Comparison of ENCODE assay signal across 28 cellular contexts in genomic region chr18:55479656-55480420, GRCh38.
A peak's percentile ranks its signal among the peaks of the same experiment; 100 is the strongest.
DNase-seq lines count a peak whose midpoint lies in the region; ATAC-seq and TF ChIP-seq lines count a peak whose summit lies in the region.
"Had no signal": no experiment of that assay in that cellular context is flagged by ENCODE, and none has a peak within 500 bp of the region (broad histone marks: within the 10 kb centered on the region; RNA-seq: fewer than 3 reads in every experiment).

No MANE protein-coding gene starts in this region.

- WGBS in urinary bladder: 81% methylated on average over 9 of the region's 9 CpGs

- H3K9me3 ChIP-seq in left ventricle myocardium inferior (replicated peaks) (no peaks in the 10 kb centered on the region), neural progenitor cell (ENCODE audit: low read depth) (no peaks in the 10 kb centered on the region)
- H3K9me3 ChIP-seq: Caco-2, mucosa of descending colon, prostate gland, transverse colon had no signal

- peaks cover 100% of the 10 kb centered on the region for H3K79me2 ChIP-seq in neural progenitor cell (ENCODE audit: low read depth)

- H3K4me3 ChIP-seq in left ventricle myocardium inferior: no peak overlapping the region
- H3K4me3 ChIP-seq in dorsolateral prefrontal cortex: no peak overlapping the region
- H3K4me3 ChIP-seq in neural progenitor cell: no peak overlapping the region
- no peak overlapping the region for H3K4me3 ChIP-seq in urinary bladder (ENCODE audit: low read depth, low read length)
- H3K4me3 ChIP-seq: mucosa of descending colon, prostate gland, transverse colon had no signal

- no peak overlapping the region for H3K9ac ChIP-seq in neural progenitor cell

- TF ChIP-seq CTCF in left ventricle myocardium inferior (IDR thresholded peaks at IDR 0.05; ENCODE audit: borderline replicate concordance) (no peak), dorsolateral prefrontal cortex (IDR thresholded peaks at IDR 0.05 in 54 of 56, conservative IDR thresholded peaks at IDR 0.05 in 2 of 56; ENCODE audit: low read depth in 1 of 56, partially characterized antibody in 56 of 56) (no peak), neural progenitor cell (IDR thresholded peaks at IDR 0.05) (no peak), Calu3 (IDR thresholded peaks at IDR 0.05; ENCODE audit: unreplicated experiment) (no peak)

- H3K36me3 ChIP-seq in left ventricle myocardium inferior (no peaks in the 10 kb centered on the region), neural progenitor cell (no peaks in the 10 kb centered on the region), urinary bladder (ENCODE audit: insufficient read depth) (no peaks in the 10 kb centered on the region)
- H3K36me3 ChIP-seq: prostate gland, transverse colon, WERI-Rb-1 had no signal

- BruUV-seq in Calu3 (replicated peaks; lab: Mats Ljungman, UMichigan): no TSS peak

- CTCF ChIA-PET in Calu3 (lab: Charles Lee): interaction anchor here (0.9 kb wide), 1 partner anchor 15 kb away, joined by 4 read pairs; no protein-coding TSS in a partner anchor

- no peak for ATAC-seq in Right ventricle myocardium inferior
- ATAC-seq: HepG2; left colon; mucosa of descending colon; SK-N-SH treated with all-trans-retinoic acid at 6 μM for 48 hours; stimulated activated naive CD8-positive, alpha-beta T cell treated with anti-CD3 and anti-CD28 coated beads, Interleukin-15, Interleukin-2, amounts not matched to agents 100 U/mL and 50 U/mL, for 24 hours had no signal

- H3K27ac ChIP-seq in left ventricle myocardium inferior (replicated peaks) (peak overlapping the region; percentile 88), dorsolateral prefrontal cortex (peak overlapping the region in 41 of 59 donors; percentile 10 to 88 (median 54)), neural progenitor cell (no peak overlapping the region), urinary bladder (ENCODE audit: low read depth) (peak overlapping the region; percentile 11)
- H3K27ac ChIP-seq: HL-60, prostate gland, WERI-Rb-1 had no signal

- H3K36me3 Mint-ChIP-seq in neural progenitor cell (peaks cover 31% of the 10 kb centered on the region), Calu3 (ENCODE audit: insufficient read depth, unreplicated experiment) (no peaks in the 10 kb centered on the region)
- H3K36me3 Mint-ChIP-seq: activated naive CD8-positive, alpha-beta T cell treated with anti-CD3 and anti-CD28 coated beads for 36 hours had no signal

- H3K27me3 ChIP-seq in left ventricle myocardium inferior (ENCODE audit: low read depth): no peaks in the 10 kb centered on the region
- no peaks in the 10 kb centered on the region for H3K27me3 ChIP-seq in dorsolateral prefrontal cortex
- no peaks in the 10 kb centered on the region for H3K27me3 ChIP-seq in neural progenitor cell
- H3K27me3 ChIP-seq: transverse colon had no signal

- H3K27me3 Mint-ChIP-seq in neural progenitor cell (ENCODE audit: insufficient read depth, low read depth) (no peaks in the 10 kb centered on the region), Calu3 (ENCODE audit: unreplicated experiment) (no peaks in the 10 kb centered on the region)
- H3K27me3 Mint-ChIP-seq: activated naive CD8-positive, alpha-beta T cell treated with anti-CD3 and anti-CD28 coated beads for 36 hours had no signal

- H3K27ac Mint-ChIP-seq in neural progenitor cell (no peak overlapping the region), Calu3 (ENCODE audit: unreplicated experiment) (no peak overlapping the region)
- H3K27ac Mint-ChIP-seq: activated naive CD8-positive, alpha-beta T cell treated with anti-CD3 and anti-CD28 coated beads for 36 hours; activated T-helper 2 cell treated with anti-CD3 and anti-CD28 coated beads, Interferon-gamma antibody, Interleukin-2, Interleukin-4, amounts not matched to agents 10 μg/mL and 5 μg/mL and 100 μg/mL, durations not matched to agents 14 hours and 24 hours and 36 hours; T-helper 2 cell treated with Interferon-gamma antibody and Interleukin-4, amounts not matched to agents 5 μg/mL and 100 μg/mL, for 36 hours had no signal

- intact Hi-C loops in left ventricle myocardium inferior (cut with micrococcal nuclease) (no loop called here), Right ventricle myocardium inferior (cut with DNase I) (loop anchor here (5.0 kb wide), 1 partner anchor 58 kb away; no protein-coding TSS in a partner anchor), dorsolateral prefrontal cortex (cut with DNase I) (no loop called here), Calu3 (cut with micrococcal nuclease; ENCODE audit: unreplicated experiment) (no loop called here)

- H3K4me1 ChIP-seq in left ventricle myocardium inferior (peaks cover 36% of the 10 kb centered on the region), neural progenitor cell (peaks cover 13% of the 10 kb centered on the region), urinary bladder (ENCODE audit: insufficient read depth) (no peaks in the 10 kb centered on the region)
- H3K4me1 ChIP-seq: Caco-2, prostate gland had no signal

- H3K4me3 Mint-ChIP-seq in neural progenitor cell (peak overlapping the region; percentile 44), Calu3 (ENCODE audit: low read depth, unreplicated experiment) (no peak overlapping the region)
- H3K4me3 Mint-ChIP-seq: activated naive CD8-positive, alpha-beta T cell treated with anti-CD3 and anti-CD28 coated beads for 36 hours; T-helper 2 cell treated with Interferon-gamma antibody and Interleukin-4, amounts not matched to agents 5 μg/mL and 100 μg/mL, for 36 hours had no signal

- no peak overlapping the region for H3K4me2 ChIP-seq in neural progenitor cell

- peaks cover 48% of the 10 kb centered on the region for H4K20me1 ChIP-seq in neural progenitor cell (ENCODE audit: low read depth)

- H3K9me3 Mint-ChIP-seq in neural progenitor cell: peaks cover 5% of the 10 kb centered on the region
- H3K9me3 Mint-ChIP-seq in Calu3 (ENCODE audit: low read depth, unreplicated experiment): no peaks in the 10 kb centered on the region
- H3K9me3 Mint-ChIP-seq: activated naive CD8-positive, alpha-beta T cell treated with anti-CD3 and anti-CD28 coated beads for 36 hours; activated T-helper 2 cell treated with anti-CD3 and anti-CD28 coated beads, Interferon-gamma antibody, Interleukin-2, Interleukin-4, amounts not matched to agents 10 μg/mL and 5 μg/mL and 100 μg/mL, durations not matched to agents 14 hours and 24 hours and 36 hours; T-helper 2 cell treated with Interferon-gamma antibody and Interleukin-4, amounts not matched to agents 5 μg/mL and 100 μg/mL, for 36 hours had no signal

- H2AFZ ChIP-seq in neural progenitor cell (replicated peaks): no peak overlapping the region

- H3K4me1 Mint-ChIP-seq in neural progenitor cell (peaks cover 13% of the 10 kb centered on the region), Calu3 (ENCODE audit: low read depth, unreplicated experiment) (no peaks in the 10 kb centered on the region)

- H3F3A ChIP-seq in neural progenitor cell (ENCODE audit: low read depth): no peaks in the 10 kb centered on the region

- DNase-seq in left ventricle myocardium inferior: no peak
- DNase-seq in Right ventricle myocardium inferior (ENCODE audit: missing footprints): no peak
- no peak for DNase-seq in dorsolateral prefrontal cortex
- no peak for DNase-seq in neural progenitor cell (ENCODE audit: low spot score)
- DNase-seq in kidney tubule cell (ENCODE audit: low spot score): no peak
- no peak for DNase-seq in mesenteric fat pad (ENCODE audit: low spot score)
- DNase-seq in Calu3: no peak
- DNase-seq: activated CD4-positive, alpha-beta T cell treated with anti-CD3 and anti-CD28 coated beads, Interleukin-2, amount 50 U/mL, for 4 hours; activated CD8-positive, alpha-beta memory T cell treated with anti-CD3 and anti-CD28 coated beads, Interleukin-2, amount 50 U/mL, for 48 hours; activated naive CD8-positive, alpha-beta T cell treated with anti-CD3 and anti-CD28 coated beads for 36 hours; Caco-2; glutamatergic neuron; left colon; mucosa of descending colon; NCI-H1105 treated with DMSO at 0.1 percent for 48 hours; NCI-H446 treated with DMSO at 0.1 percent for 48 hours; NK-92 treated with Interleukin-12 subunit alpha and Interleukin-12 subunit beta, amount 100 ng/mL, for 24 hours; stimulated activated CD4-positive, alpha-beta T cell treated with anti-CD3 and anti-CD28 coated beads, Interleukin-4, amount 100 ng/mL, for 4 hours; stimulated activated naive CD8-positive, alpha-beta T cell treated with anti-CD3 and anti-CD28 coated beads, Interleukin-15, Interleukin-2, amounts not matched to agents 100 U/mL and 50 U/mL, for 24 hours; transverse colon; WERI-Rb-1 had no signal
